ENCODE assay signal across 18 cellular contexts in genomic region chr5:146339715-146340259, GRCh38. TPM values are rescaled to one million over a fixed set of nuclear protein-coding genes. Genes with fewer than 3 reads are reported as not detected.
DNase-seq lines count a peak whose midpoint lies in the region; ATAC-seq and TF ChIP-seq lines count a peak whose summit lies in the region.
"Had no signal": no experiment of that assay in that cellular context is flagged by ENCODE, and none has a peak within 500 bp of the region (broad histone marks: within the 10 kb centered on the region; RNA-seq: fewer than 3 reads in every experiment).

No MANE protein-coding gene starts in this region.

- ATAC-seq in gastrocnemius medialis, result no peak
- ATAC-seq: stimulated activated effector memory CD8-positive, alpha-beta T cell treated with anti-CD3 and anti-CD28 coated beads, Interleukin-12 subunit alpha, Interleukin-12 subunit beta, amount 100 ng/mL, for 72 hours had no signal

- TF ChIP-seq RAD21 in neural cell (conservative IDR thresholded peaks at IDR 0.05), result no peak

- in situ Hi-C loops in gastrocnemius medialis (cut with MboI; ENCODE audit: low sequenced_read_pairs in 4 of 4), result no loop called here

- H3K4me3 Mint-ChIP-seq in Calu3 (ENCODE audit: low read depth, unreplicated experiment) (peak overlapping the region; percentile 83), endothelial cell (ENCODE audit: unreplicated experiment) (peak overlapping the region; percentile 13)
- H3K4me3 Mint-ChIP-seq: stimulated activated effector memory CD8-positive, alpha-beta T cell treated with anti-CD3 and anti-CD28 coated beads, Interleukin-12 subunit alpha, Interleukin-12 subunit beta, amount 100 ng/mL, for 72 hours had no signal

- TF ChIP-seq EP300 in neural cell (conservative IDR thresholded peaks at IDR 0.05; ENCODE audit: poor library complexity, severe bottlenecking), result no peak

- no TSS peak for BruUV-seq in Calu3 (replicated peaks; lab: Mats Ljungman, UMichigan)

- H3K4me1 Mint-ChIP-seq in Calu3 (ENCODE audit: low read depth, unreplicated experiment) (peaks cover 13% of the 10 kb centered on the region), endothelial cell (ENCODE audit: unreplicated experiment) (peaks cover 29% of the 10 kb centered on the region)

- H3K4me2 ChIP-seq in neural cell (ENCODE audit: low read length), result peak overlapping the region; percentile 44

- H3K79me2 ChIP-seq in neural cell (replicated peaks; ENCODE audit: insufficient read depth, low read length), result no peaks in the 10 kb centered on the region

- peaks cover 0 to 2% of the 10 kb centered on the region in 2 donors for H3K4me1 ChIP-seq in gastrocnemius medialis
- H3K4me1 ChIP-seq: HAP-1 had no signal

- H3K36me3 ChIP-seq in H7 (replicated peaks; ENCODE audit: control insufficient read depth, insufficient read depth, low read length) (no peaks in the 10 kb centered on the region), neural cell (ENCODE audit: insufficient read depth, low read length) (no peaks in the 10 kb centered on the region), gastrocnemius medialis (no peaks in the 10 kb centered on the region)
- H3K36me3 ChIP-seq: HAP-1, transverse colon had no signal

- CTCF ChIA-PET in Calu3 (lab: Charles Lee), result no interaction called here

- no peaks in the 10 kb centered on the region for H4K20me1 ChIP-seq in neural cell (ENCODE audit: insufficient read depth)

- no peak for DNase-seq in Calu3
- DNase-seq in H7, result peak; percentile 57
- no peak for DNase-seq in endothelial cell (ENCODE audit: low spot score)
- no peak for DNase-seq in stimulated activated CD4-positive, alpha-beta T cell treated with anti-CD3 and anti-CD28 coated beads, Interleukin-2, amount 100 ng/mL, for 24 hours
- no peak for DNase-seq in DMS114 treated with DMSO at 0.1 percent for 48 hours (lab: John Stamatoyannopoulos, UW; ENCODE audit: unreplicated experiment)
- DNase-seq in gastrocnemius medialis, result no peak
- DNase-seq in activated gamma-delta T cell (lab: John Stamatoyannopoulos, UW), result no peak
- DNase-seq: activated CD4-positive, alpha-beta T cell treated with anti-CD3 and anti-CD28 coated beads, Interleukin-2, amount 50 U/mL, for 1 hour; cortex of kidney; NCI-H1694; SIG-M5; transverse colon had no signal

- peaks cover 10% of the 10 kb centered on the region for H3K36me3 Mint-ChIP-seq in Calu3 (ENCODE audit: insufficient read depth, unreplicated experiment)
- no peaks in the 10 kb centered on the region for H3K36me3 Mint-ChIP-seq in endothelial cell (ENCODE audit: low read depth, unreplicated experiment)

- H2AFZ ChIP-seq in neural cell (ENCODE audit: low read depth, low read length), result peak overlapping the region; percentile 3

- no peaks in the 10 kb centered on the region for H3F3A ChIP-seq in neural cell (ENCODE audit: insufficient read depth, low read length, poor library complexity, severe bottlenecking)

- no peak for TF ChIP-seq CTCF in Calu3 (IDR thresholded peaks at IDR 0.05; ENCODE audit: unreplicated experiment)
- no peak for TF ChIP-seq CTCF in endothelial cell (IDR thresholded peaks at IDR 0.05; ENCODE audit: unreplicated experiment)
- TF ChIP-seq CTCF in neural cell (IDR thresholded peaks at IDR 0.05; ENCODE audit: poor library complexity, severe bottlenecking), result no peak
- TF ChIP-seq CTCF in gastrocnemius medialis (IDR thresholded peaks at IDR 0.05 in 4 of 5, conservative IDR thresholded peaks at IDR 0.05 in 1 of 5), result no peak

- H3K27ac ChIP-seq in neural cell (ENCODE audit: low read length), result no peak overlapping the region
- no peak overlapping the region for H3K27ac ChIP-seq in gastrocnemius medialis
- H3K27ac ChIP-seq: transverse colon had no signal

- H3K9me3 ChIP-seq in neural cell (ENCODE audit: low read length), result no peaks in the 10 kb centered on the region
- no peaks in the 10 kb centered on the region for H3K9me3 ChIP-seq in gastrocnemius medialis
- H3K9me3 ChIP-seq: HAP-1, mucosa of descending colon, transverse colon had no signal

- intact Hi-C loops in Calu3 (cut with micrococcal nuclease; ENCODE audit: unreplicated experiment) (no loop called here), gastrocnemius medialis (cut with DNase I; ENCODE audit: low total_unique reads) (no loop called here)

- no peak overlapping the region for H3K9ac ChIP-seq in neural cell (ENCODE audit: low read length)

- H3K27ac Mint-ChIP-seq in Calu3 (ENCODE audit: unreplicated experiment), result no peak overlapping the region
- H3K27ac Mint-ChIP-seq in endothelial cell (ENCODE audit: unreplicated experiment), result no peak overlapping the region
- H3K27ac Mint-ChIP-seq: stimulated activated effector memory CD8-positive, alpha-beta T cell treated with anti-CD3 and anti-CD28 coated beads, Interleukin-12 subunit alpha, Interleukin-12 subunit beta, amount 100 ng/mL, for 72 hours had no signal

- H3K27me3 ChIP-seq in H7 (ENCODE audit: control insufficient read depth, insufficient read depth, low read length) (peaks cover 100% of the 10 kb centered on the region), neural cell (ENCODE audit: insufficient read depth, low read depth, low read length) (peaks cover 100% of the 10 kb centered on the region), gastrocnemius medialis (peaks cover 91 to 92% (median 92%) of the 10 kb centered on the region in 3 donors)

- H3K27me3 Mint-ChIP-seq in Calu3 (ENCODE audit: unreplicated experiment) (peaks cover 100% of the 10 kb centered on the region), endothelial cell (ENCODE audit: unreplicated experiment) (peaks cover 52% of the 10 kb centered on the region)

- no peaks in the 10 kb centered on the region for H3K9me2 ChIP-seq in neural cell (ENCODE audit: insufficient read depth, low read length)

- TF ChIP-seq POLR2A in gastrocnemius medialis (IDR thresholded peaks at IDR 0.05), result no peak

- H3K4me3 ChIP-seq in H7 (ENCODE audit: insufficient read depth, low read depth, low read length) (no peak overlapping the region), neural cell (ENCODE audit: low read length) (peak overlapping the region; percentile 79), gastrocnemius medialis (no peak overlapping the region)
- H3K4me3 ChIP-seq: HAP-1, mucosa of descending colon had no signal

- no peaks in the 10 kb centered on the region for H3K9me3 Mint-ChIP-seq in Calu3 (ENCODE audit: low read depth, unreplicated experiment)
- H3K9me3 Mint-ChIP-seq in endothelial cell (ENCODE audit: unreplicated experiment), result no peaks in the 10 kb centered on the region
- H3K9me3 Mint-ChIP-seq: stimulated activated effector memory CD8-positive, alpha-beta T cell treated with anti-CD3 and anti-CD28 coated beads, Interleukin-12 subunit alpha, Interleukin-12 subunit beta, amount 100 ng/mL, for 72 hours had no signal

TF ChIP-seq in neural cell, 6 proteins besides CTCF, POLR2A, EP300 and RAD21:
- TF ChIP-seq POLR2AphosphoS5 (IDR thresholded peaks at IDR 0.05) (no peak), SMC3 (conservative IDR thresholded peaks at IDR 0.05; ENCODE audit: poor library complexity) (no peak), REST (IDR thresholded peaks at IDR 0.05; ENCODE audit: borderline replicate concordance) (no peak), EZH2 (IDR thresholded peaks at IDR 0.05; ENCODE audit: borderline replicate concordance, insufficient read depth, low read length, poor library complexity, severe bottlenecking) (peak; percentile 93), TAF1 (IDR thresholded peaks at IDR 0.05; ENCODE audit: low read depth) (no peak)

RNA-seq across cellular contexts. Expression of gene POU4F3, which starts 1.1 kb away (rescaled TPM):
- total RNA-seq in Calu3 (2022) (0.19 and 0.24 TPM in 2 replicates), endothelial cell (ENCODE audit: unreplicated experiment) (0.15 TPM), gastrocnemius medialis (not detected)
- total RNA-seq in H7 (2014; rRNA removed; shearing (Covaris generic)), result 0.28 TPM in 1 of 2 replicates, not detected in the other
- 0.15 and 0.22 TPM in 2 replicates for polyA plus RNA-seq in neural cell
- 0.35 TPM in 1 of 2 replicates, not detected in the other for polyA minus RNA-seq in neural cell
- total RNA-seq: kidney epithelial cell, mucosa of descending colon, NCI-H460, transverse colon had no signal
